In genomic region chr17:77449373-77449907, GRCh38 we compare ENCODE assay signal across 10 cellular contexts.
DNase-seq lines count a peak whose midpoint lies in the region; ATAC-seq and TF ChIP-seq lines count a peak whose summit lies in the region.
"Had no signal": no experiment of that assay in that cellular context is flagged by ENCODE, and none has a peak within 500 bp of the region (broad histone marks: within the 10 kb centered on the region; RNA-seq: fewer than 3 reads in every experiment).

No MANE protein-coding gene starts in this region.

- peak overlapping the region; percentile 98 for H3K4me3 Mint-ChIP-seq in activated naive CD8-positive, alpha-beta T cell
- peak overlapping the region; percentile 93 to 94 for H3K4me3 Mint-ChIP-seq in stimulated activated naive CD8-positive, alpha-beta T cell treated with anti-CD3 and anti-CD28 coated beads, Interleukin-15, amount 100 ng/mL, for 72 hours

- peak overlapping the region; percentile 1; the same call in 1 of the 2 replicates for H3K4me3 ChIP-seq in HUES6 (ENCODE audit: low read depth, low read length)
- no peak overlapping the region for H3K4me3 ChIP-seq in liver (ENCODE audit: low read depth in 1 of 3, low read length in 3 of 3)

- 69% methylated on average over 9 of the region's 9 CpGs for whole genome bisulfite sequencing in liver

- H3K27ac ChIP-seq in HUES6 (ENCODE audit: low read depth, low read length): no peak overlapping the region
- H3K27ac ChIP-seq in liver (ENCODE audit: low read depth in 1 of 2, low read length in 2 of 2): peak overlapping the region; percentile 65 to 77

- peaks cover 63% of the 10 kb centered on the region for H3K4me1 Mint-ChIP-seq in activated naive CD8-positive, alpha-beta T cell (ENCODE audit: low read depth)
- H3K4me1 Mint-ChIP-seq in stimulated activated naive CD8-positive, alpha-beta T cell treated with anti-CD3 and anti-CD28 coated beads, Interleukin-15, amount 100 ng/mL, for 72 hours: peaks cover 80% of the 10 kb centered on the region

- no peaks in the 10 kb centered on the region for H3K27me3 Mint-ChIP-seq in activated naive CD8-positive, alpha-beta T cell
- no peaks in the 10 kb centered on the region for H3K27me3 Mint-ChIP-seq in stimulated activated naive CD8-positive, alpha-beta T cell treated with anti-CD3 and anti-CD28 coated beads, Interleukin-15, amount 100 ng/mL, for 72 hours

- peaks cover 52% of the 10 kb centered on the region for H3K4me1 ChIP-seq in HUES6 (ENCODE audit: control insufficient read depth, insufficient read depth, low read length)
- H3K4me1 ChIP-seq in liver (ENCODE audit: control insufficient read depth in 4 of 4, insufficient read depth in 4 of 4, low read length in 3 of 4): peaks cover 41 to 69% (median 49%) of the 10 kb centered on the region in 4 donors

- H3K9me3 ChIP-seq in HUES6 (ENCODE audit: control insufficient read depth, insufficient read depth, low read depth, low read length): no peaks in the 10 kb centered on the region
- no peaks in the 10 kb centered on the region for H3K9me3 ChIP-seq in liver (ENCODE audit: control insufficient read depth in 4 of 4, low read length in 3 of 4)
- H3K9me3 ChIP-seq: left lung had no signal

- peak overlapping the region; percentile 99 for H3K27ac Mint-ChIP-seq in activated naive CD8-positive, alpha-beta T cell
- H3K27ac Mint-ChIP-seq in stimulated activated naive CD8-positive, alpha-beta T cell treated with anti-CD3 and anti-CD28 coated beads, Interleukin-15, amount 100 ng/mL, for 72 hours: peak overlapping the region; percentile 94 to 96

- no peaks in the 10 kb centered on the region for H3K36me3 Mint-ChIP-seq in activated naive CD8-positive, alpha-beta T cell

- no peaks in the 10 kb centered on the region for H3K9me3 Mint-ChIP-seq in activated naive CD8-positive, alpha-beta T cell (ENCODE audit: low read depth)
- no peaks in the 10 kb centered on the region for H3K9me3 Mint-ChIP-seq in stimulated activated naive CD8-positive, alpha-beta T cell treated with anti-CD3 and anti-CD28 coated beads, Interleukin-15, amount 100 ng/mL, for 72 hours

- ATAC-seq in stimulated activated naive CD8-positive, alpha-beta T cell treated with anti-CD3 and anti-CD28 coated beads, Interleukin-15, amount 100 ng/mL, for 72 hours: no peak
- ATAC-seq in GM18505 (IDR thresholded peaks at IDR 0.05; ENCODE audit: unreplicated experiment): no peak
- ATAC-seq: left lung had no signal

- H3K9ac ChIP-seq in HUES6 (ENCODE audit: low read length): no peak overlapping the region
- no peak overlapping the region for H3K9ac ChIP-seq in liver (ENCODE audit: low read depth in 1 of 2, low read length in 2 of 2)

- TF ChIP-seq RAD21 in liver (IDR thresholded peaks at IDR 0.05): no peak

- H3K36me3 ChIP-seq in HUES6 (ENCODE audit: control insufficient read depth, insufficient read depth, low read length) (no peaks in the 10 kb centered on the region), liver (ENCODE audit: control insufficient read depth in 4 of 4, insufficient read depth in 3 of 4, low read depth in 1 of 4, low read length in 3 of 4) (no peaks in the 10 kb centered on the region)
- H3K36me3 ChIP-seq: left lung had no signal

- H3K27me3 ChIP-seq in HUES6 (ENCODE audit: control insufficient read depth, insufficient read depth, low read length) (no peaks in the 10 kb centered on the region), liver (ENCODE audit: control insufficient read depth in 4 of 4, insufficient read depth in 4 of 4, low read length in 3 of 4) (no peaks in the 10 kb centered on the region)
- H3K27me3 ChIP-seq: left lung had no signal

- DNase-seq in stimulated activated naive CD8-positive, alpha-beta T cell treated with anti-CD3 and anti-CD28 coated beads, Interleukin-15, amount 100 ng/mL, for 72 hours: peak in 1 of 2 donors; percentile 11
- no peak for DNase-seq in stimulated activated CD4-positive, alpha-beta T cell treated with anti-CD3 and anti-CD28 coated beads, Interleukin-4, amount 100 ng/mL, for 1 hour
- DNase-seq in NCI-H446 treated with DMSO at 0.1 percent for 48 hours (lab: John Stamatoyannopoulos, UW) (no peak), NCI-H1417 (lab: John Stamatoyannopoulos, UW) (no peak)
- DNase-seq: activated effector memory CD4-positive, alpha-beta T cell treated with Interleukin-2 at 50 U/mL for 16 hours had no signal

- no peak for TF ChIP-seq CTCF in liver (IDR thresholded peaks at IDR 0.05; ENCODE audit: low read depth, low read length, missing input control)

- no peak for TF ChIP-seq POLR2A in GM18505 (IDR thresholded peaks at IDR 0.05; ENCODE audit: borderline replicate concordance, extremely low read depth, insufficient read depth, insufficient read length)

TF ChIP-seq in liver, 16 proteins besides CTCF, POLR2A, EP300 and RAD21:
- TF ChIP-seq JUND (IDR thresholded peaks at IDR 0.05) (no peak), FOXA1 (IDR thresholded peaks at IDR 0.05) (no peak), REST (IDR thresholded peaks at IDR 0.05) (no peak), ATF3 (IDR thresholded peaks at IDR 0.05) (no peak), TAF1 (conservative IDR thresholded peaks at IDR 0.05) (no peak), NR2F2 (IDR thresholded peaks at IDR 0.05) (no peak), ZBTB33 (IDR thresholded peaks at IDR 0.05) (no peak), GABPA (IDR thresholded peaks at IDR 0.05 in 1 of 2, conservative IDR thresholded peaks at IDR 0.05 in 1 of 2) (no peak), YY1 (IDR thresholded peaks at IDR 0.05) (no peak), SP1 (IDR thresholded peaks at IDR 0.05) (no peak), EGR1 (IDR thresholded peaks at IDR 0.05; ENCODE audit: low read depth in 2 of 2) (no peak), HNF4G (IDR thresholded peaks at IDR 0.05) (no peak), RXRA (IDR thresholded peaks at IDR 0.05) (no peak), FOXA2 (IDR thresholded peaks at IDR 0.05) (no peak), MAX (IDR thresholded peaks at IDR 0.05) (no peak), HNF4A (conservative IDR thresholded peaks at IDR 0.05) (no peak)
